In the genomic region with DNA sequence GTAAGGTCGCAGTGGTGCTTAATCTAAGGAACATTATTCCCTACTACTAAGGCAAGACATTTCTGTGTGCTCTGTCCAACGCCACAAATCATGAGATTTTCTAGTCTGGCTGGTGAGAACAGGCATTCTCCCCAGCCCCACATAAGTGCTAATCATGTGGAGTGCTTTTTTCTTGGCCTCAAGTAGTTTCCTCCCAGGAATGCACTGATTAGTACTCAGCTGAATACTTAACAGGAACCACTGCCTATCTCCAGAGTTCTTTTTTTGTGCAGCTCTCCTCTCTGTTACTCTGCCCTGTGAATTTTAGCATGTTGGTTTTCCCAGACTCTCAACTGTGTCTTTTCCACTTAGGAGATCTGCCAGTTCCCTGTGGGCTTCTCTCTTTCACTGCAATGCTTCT, we compare ENCODE assay signal across 15 cellular contexts.
DNase-seq lines count a peak whose midpoint lies in the region; ATAC-seq and TF ChIP-seq lines count a peak whose summit lies in the region.
"Had no signal": no experiment of that assay in that cellular context is flagged by ENCODE, and none has a peak within 500 bp of the region (broad histone marks: within the 10 kb centered on the region; RNA-seq: fewer than 3 reads in every experiment).

No MANE protein-coding gene starts in this region.

- H3K27ac ChIP-seq in lower lobe of right lung, result no peak overlapping the region
- no peak overlapping the region for H3K27ac ChIP-seq in colonic mucosa
- H3K27ac ChIP-seq: PC-9 had no signal

- H3K9me3 ChIP-seq in lower lobe of right lung, result no peaks in the 10 kb centered on the region
- no peaks in the 10 kb centered on the region for H3K9me3 ChIP-seq in colonic mucosa
- H3K9me3 ChIP-seq: Caco-2 had no signal

- no peak overlapping the region for H3K4me3 ChIP-seq in lower lobe of right lung
- H3K4me3 ChIP-seq in colonic mucosa, result no peak overlapping the region
- H3K4me3 ChIP-seq: PC-9 had no signal

- TF ChIP-seq CTCF in WTC11 (IDR thresholded peaks at IDR 0.05), result no peak
- TF ChIP-seq CTCF in lower lobe of right lung (IDR thresholded peaks at IDR 0.05), result no peak
- TF ChIP-seq CTCF in progenitor cell of endocrine pancreas (IDR thresholded peaks at IDR 0.05; ENCODE audit: unreplicated experiment), result no peak
- no peak for TF ChIP-seq CTCF in colonic mucosa (IDR thresholded peaks at IDR 0.05)

- H3K9me3 Mint-ChIP-seq in WTC11 (peaks cover 19% of the 10 kb centered on the region), progenitor cell of endocrine pancreas (ENCODE audit: low read depth) (peaks cover 4% of the 10 kb centered on the region)

- H3K27me3 ChIP-seq in lower lobe of right lung (ENCODE audit: low read depth) (no peaks in the 10 kb centered on the region), colonic mucosa (no peaks in the 10 kb centered on the region)

- H3K36me3 Mint-ChIP-seq in WTC11 (no peaks in the 10 kb centered on the region), progenitor cell of endocrine pancreas (ENCODE audit: insufficient read depth) (no peaks in the 10 kb centered on the region)

- CTCF ChIA-PET in WTC11 (lab: Charles Lee), result no interaction called here

- no peak overlapping the region for H3K27ac Mint-ChIP-seq in WTC11
- peak overlapping the region; percentile 53 for H3K27ac Mint-ChIP-seq in progenitor cell of endocrine pancreas

- no peaks in the 10 kb centered on the region for H3K4me1 ChIP-seq in lower lobe of right lung
- H3K4me1 ChIP-seq in colonic mucosa, result no peaks in the 10 kb centered on the region
- H3K4me1 ChIP-seq: Caco-2 had no signal

- peak; percentile 30 for ATAC-seq in WTC11
- ATAC-seq in lower lobe of right lung, result peak; percentile 85 to 94
- ATAC-seq in GM21515 (IDR thresholded peaks at IDR 0.05; ENCODE audit: unreplicated experiment), result no peak
- ATAC-seq in GM21717 (IDR thresholded peaks at IDR 0.05; ENCODE audit: unreplicated experiment), result no peak
- ATAC-seq: Right ventricle myocardium inferior had no signal

- DNase-seq in ELF-1 (ENCODE audit: low read depth, low spot score) (peak; percentile 2), WTC11 (ENCODE audit: low spot score) (no peak), lower lobe of right lung (no peak), progenitor cell of endocrine pancreas (ENCODE audit: low spot score, unreplicated experiment) (no peak), colonic mucosa (no peak)
- DNase-seq: AML-193, Caco-2, Kasumi-1, NCI-H187 treated with DMSO at 0.1 percent for 48 hours, NCI-H2171 treated with DMSO at 0.1 percent for 48 hours, NCI-H774, PC-9 had no signal

- H3K4me1 Mint-ChIP-seq in WTC11 (no peaks in the 10 kb centered on the region), progenitor cell of endocrine pancreas (ENCODE audit: low read depth) (no peaks in the 10 kb centered on the region)

- no peaks in the 10 kb centered on the region; the same call in 1 of the 2 replicates for H3K27me3 Mint-ChIP-seq in WTC11 (ENCODE audit: low read depth)
- H3K27me3 Mint-ChIP-seq in progenitor cell of endocrine pancreas, result no peaks in the 10 kb centered on the region

- no peak overlapping the region for H3K9ac ChIP-seq in colonic mucosa (ENCODE audit: low read depth in 2 of 2, low read length in 2 of 2)

- POLR2A ChIA-PET in WTC11 (lab: Charles Lee), result no interaction called here

- no peaks in the 10 kb centered on the region for H3K36me3 ChIP-seq in lower lobe of right lung
- H3K36me3 ChIP-seq in colonic mucosa, result no peaks in the 10 kb centered on the region

- intact Hi-C loops in lower lobe of right lung (cut with DNase I), result no loop called here
- intact Hi-C loops in colonic mucosa (cut with DNase I), result no loop called here

- H3K4me3 Mint-ChIP-seq in WTC11 (no peak overlapping the region), progenitor cell of endocrine pancreas (ENCODE audit: low read depth) (no peak overlapping the region)

TF ChIP-seq in WTC11, 78 proteins besides CTCF, POLR2A, EP300 and RAD21:
- no peak for TF ChIP-seq FOXJ3 (CRISPR knock-in tag; IDR thresholded peaks at IDR 0.05; ENCODE audit: borderline replicate concordance)
- TF ChIP-seq CBFB (CRISPR knock-in tag; IDR thresholded peaks at IDR 0.05; ENCODE audit: low read depth), result no peak
- TF ChIP-seq RELA (CRISPR knock-in tag; IDR thresholded peaks at IDR 0.05; ENCODE audit: borderline replicate concordance), result no peak

Comparison
In these comparisons a context has a peak if more than half of its experiments do, and no peak if none do; other contexts are left out.
1. ATAC-seq: peak in WTC11 (single experiment) and lower lobe of right lung (2 of 2); none in GM21515 (single experiment) and GM21717 (single experiment).